In the genomic region with DNA sequence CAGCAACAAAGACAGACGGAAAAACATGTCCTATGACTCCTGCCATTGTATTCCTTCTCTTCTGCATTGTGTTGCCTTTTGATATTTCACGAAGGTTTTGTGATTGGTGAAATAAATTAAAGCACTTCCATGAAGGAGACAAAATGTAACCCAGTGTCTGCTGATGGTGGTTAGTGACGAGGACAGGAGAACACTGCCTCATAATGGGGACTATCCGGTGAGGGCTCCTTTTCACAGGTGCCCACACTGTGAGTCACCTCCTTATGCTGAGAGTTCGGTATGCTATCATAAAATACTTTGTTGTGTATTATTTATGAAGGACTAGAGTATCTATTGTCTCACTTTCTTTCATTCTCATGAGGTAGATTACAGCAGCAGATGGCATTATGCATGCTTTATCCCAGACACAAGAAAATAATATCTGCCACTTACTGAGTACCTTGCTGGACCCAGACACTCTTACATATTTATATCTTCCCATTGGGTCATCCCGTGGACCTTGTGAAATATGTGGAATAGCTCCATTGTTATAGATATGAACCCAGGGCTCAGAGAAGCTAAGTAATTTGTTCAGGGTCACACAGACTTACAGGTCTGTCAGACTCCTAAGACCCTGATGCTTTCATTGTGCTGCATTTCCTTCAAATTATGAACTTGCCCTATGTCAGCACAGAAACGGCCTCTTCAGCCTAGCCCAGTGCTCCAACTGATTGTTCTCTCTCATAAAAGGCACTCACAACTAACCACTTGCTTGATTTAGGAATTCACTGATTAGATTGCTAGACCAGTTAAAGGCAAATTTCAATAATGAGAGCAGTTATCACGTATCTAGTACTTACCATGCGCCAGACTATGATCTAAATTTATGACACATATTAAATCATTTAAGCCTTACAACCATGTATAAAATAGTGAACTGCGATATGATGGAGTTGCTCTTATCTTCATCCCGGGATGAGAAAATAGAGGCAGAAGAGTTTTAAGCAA, we compare ENCODE assay signal across 1 cellular context.
TF ChIP-seq lines count a peak whose summit lies in the region.

No MANE protein-coding gene starts in this region.

TF ChIP-seq in A549, 52 proteins besides CTCF, POLR2A, EP300 and RAD21 (continued from another document):
- TF ChIP-seq, protein P1, sequence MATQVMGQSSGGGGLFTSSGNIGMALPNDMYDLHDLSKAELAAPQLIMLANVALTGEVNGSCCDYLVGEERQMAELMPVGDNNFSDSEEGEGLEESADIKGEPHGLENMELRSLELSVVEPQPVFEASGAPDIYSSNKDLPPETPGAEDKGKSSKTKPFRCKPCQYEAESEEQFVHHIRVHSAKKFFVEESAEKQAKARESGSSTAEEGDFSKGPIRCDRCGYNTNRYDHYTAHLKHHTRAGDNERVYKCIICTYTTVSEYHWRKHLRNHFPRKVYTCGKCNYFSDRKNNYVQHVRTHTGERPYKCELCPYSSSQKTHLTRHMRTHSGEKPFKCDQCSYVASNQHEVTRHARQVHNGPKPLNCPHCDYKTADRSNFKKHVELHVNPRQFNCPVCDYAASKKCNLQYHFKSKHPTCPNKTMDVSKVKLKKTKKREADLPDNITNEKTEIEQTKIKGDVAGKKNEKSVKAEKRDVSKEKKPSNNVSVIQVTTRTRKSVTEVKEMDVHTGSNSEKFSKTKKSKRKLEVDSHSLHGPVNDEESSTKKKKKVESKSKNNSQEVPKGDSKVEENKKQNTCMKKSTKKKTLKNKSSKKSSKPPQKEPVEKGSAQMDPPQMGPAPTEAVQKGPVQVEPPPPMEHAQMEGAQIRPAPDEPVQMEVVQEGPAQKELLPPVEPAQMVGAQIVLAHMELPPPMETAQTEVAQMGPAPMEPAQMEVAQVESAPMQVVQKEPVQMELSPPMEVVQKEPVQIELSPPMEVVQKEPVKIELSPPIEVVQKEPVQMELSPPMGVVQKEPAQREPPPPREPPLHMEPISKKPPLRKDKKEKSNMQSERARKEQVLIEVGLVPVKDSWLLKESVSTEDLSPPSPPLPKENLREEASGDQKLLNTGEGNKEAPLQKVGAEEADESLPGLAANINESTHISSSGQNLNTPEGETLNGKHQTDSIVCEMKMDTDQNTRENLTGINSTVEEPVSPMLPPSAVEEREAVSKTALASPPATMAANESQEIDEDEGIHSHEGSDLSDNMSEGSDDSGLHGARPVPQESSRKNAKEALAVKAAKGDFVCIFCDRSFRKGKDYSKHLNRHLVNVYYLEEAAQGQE (IDR thresholded peaks at IDR 0.05) = no peak
- TF ChIP-seq CEBPB (IDR thresholded peaks at IDR 0.05) (no peak), HOXA7 (CRISPR knock-in tag; IDR thresholded peaks at IDR 0.05) (no peak), SREBF2 (IDR thresholded peaks at IDR 0.05) (no peak), RNF2 (IDR thresholded peaks at IDR 0.05; ENCODE audit: borderline replicate concordance, low read depth) (no peak), RARB (CRISPR knock-in tag; IDR thresholded peaks at IDR 0.05) (no peak), CHD2 (IDR thresholded peaks at IDR 0.05; ENCODE audit: low read length, partially characterized antibody) (no peak), HMGXB4 (CRISPR knock-in tag; IDR thresholded peaks at IDR 0.05; ENCODE audit: borderline replicate concordance) (no peak)
